In genomic region chr14:97329701-97330100, GRCh38 we compare ENCODE assay signal across 11 cellular contexts.
"Had no signal": no experiment of that assay in that cellular context is flagged by ENCODE, and none has a peak within 500 bp of the region (broad histone marks: within the 10 kb centered on the region; RNA-seq: fewer than 3 reads in every experiment).

No MANE protein-coding gene starts in this region.

- H3K9me3 Mint-ChIP-seq: stimulated activated effector memory CD8-positive, alpha-beta T cell treated with anti-CD3 and anti-CD28 coated beads, Interleukin-12 subunit alpha, Interleukin-12 subunit beta, amount 100 ng/mL, for 72 hours had no signal

- H3K4me1 ChIP-seq: gastroesophageal sphincter, heart right ventricle, lower lobe of right lung, pancreas had no signal

- H3K9me3 ChIP-seq: gastroesophageal sphincter, heart right ventricle, lower lobe of right lung, pancreas had no signal

- H3K36me3 Mint-ChIP-seq: stimulated activated effector memory CD8-positive, alpha-beta T cell treated with anti-CD3 and anti-CD28 coated beads, Interleukin-12 subunit alpha, Interleukin-12 subunit beta, amount 100 ng/mL, for 72 hours had no signal

- ATAC-seq: gastroesophageal sphincter; heart right ventricle; left cardiac atrium; lower lobe of right lung; pancreas; stimulated activated effector memory CD8-positive, alpha-beta T cell treated with anti-CD3 and anti-CD28 coated beads, Interleukin-12 subunit alpha, Interleukin-12 subunit beta, amount 100 ng/mL, for 72 hours had no signal

- H3K27me3 Mint-ChIP-seq: activated CD4-positive, alpha-beta T cell treated with anti-CD3 and anti-CD28 coated beads, Interleukin-2, amount 10 ng/mL, durations not matched to agents 7 days and 5 days had no signal

- DNase-seq: activated CD4-positive, alpha-beta T cell treated with anti-CD3 and anti-CD28 coated beads, Interleukin-2, amount 10 ng/mL, durations not matched to agents 7 days and 5 days; activated naive CD4-positive, alpha-beta T cell treated with Interleukin-2 at 50 U/mL for 16 hours; aorta; heart right ventricle; left cardiac atrium; lower lobe of right lung; pancreas; retina; stimulated activated CD4-positive, alpha-beta T cell treated with anti-CD3 and anti-CD28 coated beads, Interleukin-12 subunit alpha, Interleukin-12 subunit beta, amount 100 ng/mL, for 4 hours had no signal

- H3K4me3 ChIP-seq: gastroesophageal sphincter, heart right ventricle, lower lobe of right lung, pancreas had no signal

- H3K27ac Mint-ChIP-seq: activated CD4-positive, alpha-beta T cell treated with anti-CD3 and anti-CD28 coated beads, Interleukin-2, amount 10 ng/mL, durations not matched to agents 7 days and 5 days; stimulated activated effector memory CD8-positive, alpha-beta T cell treated with anti-CD3 and anti-CD28 coated beads, Interleukin-12 subunit alpha, Interleukin-12 subunit beta, amount 100 ng/mL, for 72 hours had no signal

- H3K27ac ChIP-seq: gastroesophageal sphincter, heart right ventricle, lower lobe of right lung, pancreas had no signal

- H3K36me3 ChIP-seq: gastroesophageal sphincter, heart right ventricle, lower lobe of right lung, pancreas had no signal

- H3K4me3 Mint-ChIP-seq: activated CD4-positive, alpha-beta T cell treated with anti-CD3 and anti-CD28 coated beads, Interleukin-2, amount 10 ng/mL, durations not matched to agents 7 days and 5 days; stimulated activated effector memory CD8-positive, alpha-beta T cell treated with anti-CD3 and anti-CD28 coated beads, Interleukin-12 subunit alpha, Interleukin-12 subunit beta, amount 100 ng/mL, for 72 hours had no signal
